Comparison of ENCODE assay signal across 9 cellular contexts in genomic region chr6:33812669-33813068, GRCh38. TPM values are rescaled to one million over a fixed set of nuclear protein-coding genes. Genes with fewer than 3 reads are reported as not detected.
DNase-seq lines count a peak whose midpoint lies in the region; ATAC-seq and TF ChIP-seq lines count a peak whose summit lies in the region.
"Had no signal": no experiment of that assay in that cellular context is flagged by ENCODE, and none has a peak within 500 bp of the region (broad histone marks: within the 10 kb centered on the region; RNA-seq: fewer than 3 reads in every experiment).

No MANE protein-coding gene starts in this region.

- H3K36me3 Mint-ChIP-seq in nephron progenitor cell (ENCODE audit: low read depth): no peaks in the 10 kb centered on the region
- H3K36me3 Mint-ChIP-seq: memory B cell had no signal

- TF ChIP-seq CTCF in epithelial cell of proximal tubule (conservative IDR thresholded peaks at IDR 0.05; ENCODE audit: low read depth, low read length) (peak; percentile 50), nephron progenitor cell (IDR thresholded peaks at IDR 0.05) (peak; percentile 9)

- H3K4me3 Mint-ChIP-seq in nephron progenitor cell: no peak overlapping the region
- H3K4me3 Mint-ChIP-seq: memory B cell had no signal

- DNase-seq in ELR (ENCODE audit: low read depth) (peak; percentile 65), HuH-7.5 (ENCODE audit: low spot score) (peak; percentile 61), T1000 (lab: John Stamatoyannopoulos, UW) (peak; percentile 30), epithelial cell of proximal tubule (ENCODE audit: low read depth) (no peak), nephron progenitor cell (peak; percentile 95), NCI-H446 treated with DMSO at 0.1 percent for 48 hours (lab: John Stamatoyannopoulos, UW) (no peak)

- H3K4me1 Mint-ChIP-seq in nephron progenitor cell: peaks cover 23% of the 10 kb centered on the region

- no peak for ATAC-seq in HG03108 (IDR thresholded peaks at IDR 0.05; ENCODE audit: unreplicated experiment)
- no peak for ATAC-seq in HG03135 (IDR thresholded peaks at IDR 0.05; ENCODE audit: unreplicated experiment)

- H3K27me3 Mint-ChIP-seq in nephron progenitor cell (ENCODE audit: low read depth, poor library complexity): peaks cover 63% of the 10 kb centered on the region

- no peak overlapping the region for H3K4me3 ChIP-seq in epithelial cell of proximal tubule (ENCODE audit: low read depth, low read length)

- H3K9me3 Mint-ChIP-seq in nephron progenitor cell: no peaks in the 10 kb centered on the region
- H3K9me3 Mint-ChIP-seq: memory B cell had no signal

- H3K27ac Mint-ChIP-seq in nephron progenitor cell: no peak overlapping the region
- H3K27ac Mint-ChIP-seq: memory B cell had no signal

RNA-seq across cellular contexts. Expression of gene MLN, which starts 8.9 kb away (rescaled TPM):
- total RNA-seq in epithelial cell of proximal tubule: not detected in 2 replicates

RNA-seq across cellular contexts. Expression of gene LEMD2, which starts 23.7 kb away (rescaled TPM):
- total RNA-seq in epithelial cell of proximal tubule: 42.0 and 48.3 TPM in 2 replicates

Comparison
In these comparisons a context has a peak if more than half of its experiments do, and no peak if none do; other contexts are left out.
1. DNase-seq: peak in ELR (single experiment), HuH-7.5 (single experiment), T1000 (single experiment) and nephron progenitor cell (single experiment); none in epithelial cell of proximal tubule (single experiment) and NCI-H446 treated with DMSO at 0.1 percent for 48 hours (single experiment).